In genomic region chr2:183505911-183506310, GRCh38 we compare ENCODE assay signal across 17 cellular contexts.
A peak's percentile ranks its signal among the peaks of the same experiment; 100 is the strongest.
DNase-seq lines count a peak whose midpoint lies in the region; ATAC-seq and TF ChIP-seq lines count a peak whose summit lies in the region.
"Had no signal": no experiment of that assay in that cellular context is flagged by ENCODE, and none has a peak within 500 bp of the region (broad histone marks: within the 10 kb centered on the region; RNA-seq: fewer than 3 reads in every experiment).

No MANE protein-coding gene starts in this region.

- H3K36me3 ChIP-seq in tibial nerve, result no peaks in the 10 kb centered on the region
- H3K36me3 ChIP-seq: SJCRH30, upper lobe of left lung had no signal

- no peaks in the 10 kb centered on the region for H3K27me3 ChIP-seq in tibial nerve
- H3K27me3 ChIP-seq: SJCRH30, upper lobe of left lung had no signal

- no peaks in the 10 kb centered on the region for H3K4me1 ChIP-seq in tibial nerve
- H3K4me1 ChIP-seq: A549, SJCRH30, upper lobe of left lung had no signal

- no peak overlapping the region for H3K27ac ChIP-seq in tibial nerve
- H3K27ac ChIP-seq: A549, SJCRH30, upper lobe of left lung had no signal

- H3K4me3 ChIP-seq in GM12864 (ENCODE audit: low read depth, low read length) (no peak overlapping the region), tibial nerve (no peak overlapping the region)
- H3K4me3 ChIP-seq: A549, SJCRH30, upper lobe of left lung had no signal

- ATAC-seq in GM19452 (IDR thresholded peaks at IDR 0.05; ENCODE audit: unreplicated experiment) (peak; percentile 95), HG02885 (IDR thresholded peaks at IDR 0.05; ENCODE audit: poor library complexity, unreplicated experiment) (peak; percentile 98), HG03571 (IDR thresholded peaks at IDR 0.05; ENCODE audit: unreplicated experiment) (peak; percentile 78), HG03045 (IDR thresholded peaks at IDR 0.05; ENCODE audit: unreplicated experiment) (no peak)
- ATAC-seq: A549; activated T-cell treated with anti-CD3 and anti-CD28 coated beads, Interleukin-2, amount 50 U/mL, for 72 hours; WTC11 had no signal

- peak; percentile 7 for DNase-seq in GM12864 (ENCODE audit: low read depth)
- no peak for DNase-seq in tibial nerve (ENCODE audit: low spot score in 2 of 2)
- no peak for DNase-seq in cerebellar nuclear complex (lab: John Stamatoyannopoulos, UW)
- no peak for DNase-seq in stimulated activated naive CD4-positive, alpha-beta T cell treated with Interleukin-2 at 50 U/mL for 16 hours (lab: John Stamatoyannopoulos, UW)
- DNase-seq: activated T-cell treated with anti-CD3 and anti-CD28 coated beads, Interleukin-2, amount 50 U/mL, for 72 hours; Calu3; effector memory CD4-positive, alpha-beta T cell; glutamatergic neuron; nephron progenitor cell; upper lobe of left lung had no signal

- no peak for TF ChIP-seq EP300 in tibial nerve (IDR thresholded peaks at IDR 0.05)

- TF ChIP-seq CTCF in GM12864 (IDR thresholded peaks at IDR 0.05; ENCODE audit: low read depth, low read length, missing control alignments), result no peak
- TF ChIP-seq CTCF in tibial nerve (IDR thresholded peaks at IDR 0.05), result no peak

- H3K9me3 ChIP-seq in tibial nerve, result peaks cover 0 to 17% (median 0%) of the 10 kb centered on the region in 4 donors
- H3K9me3 ChIP-seq: A549 had no signal

- 88 to 96% methylated on average over 1 of the region's 1 CpG for WGBS in tibial nerve, 2 donors

- TF ChIP-seq POLR2A in tibial nerve (IDR thresholded peaks at IDR 0.05), result no peak
